In the genomic region with DNA sequence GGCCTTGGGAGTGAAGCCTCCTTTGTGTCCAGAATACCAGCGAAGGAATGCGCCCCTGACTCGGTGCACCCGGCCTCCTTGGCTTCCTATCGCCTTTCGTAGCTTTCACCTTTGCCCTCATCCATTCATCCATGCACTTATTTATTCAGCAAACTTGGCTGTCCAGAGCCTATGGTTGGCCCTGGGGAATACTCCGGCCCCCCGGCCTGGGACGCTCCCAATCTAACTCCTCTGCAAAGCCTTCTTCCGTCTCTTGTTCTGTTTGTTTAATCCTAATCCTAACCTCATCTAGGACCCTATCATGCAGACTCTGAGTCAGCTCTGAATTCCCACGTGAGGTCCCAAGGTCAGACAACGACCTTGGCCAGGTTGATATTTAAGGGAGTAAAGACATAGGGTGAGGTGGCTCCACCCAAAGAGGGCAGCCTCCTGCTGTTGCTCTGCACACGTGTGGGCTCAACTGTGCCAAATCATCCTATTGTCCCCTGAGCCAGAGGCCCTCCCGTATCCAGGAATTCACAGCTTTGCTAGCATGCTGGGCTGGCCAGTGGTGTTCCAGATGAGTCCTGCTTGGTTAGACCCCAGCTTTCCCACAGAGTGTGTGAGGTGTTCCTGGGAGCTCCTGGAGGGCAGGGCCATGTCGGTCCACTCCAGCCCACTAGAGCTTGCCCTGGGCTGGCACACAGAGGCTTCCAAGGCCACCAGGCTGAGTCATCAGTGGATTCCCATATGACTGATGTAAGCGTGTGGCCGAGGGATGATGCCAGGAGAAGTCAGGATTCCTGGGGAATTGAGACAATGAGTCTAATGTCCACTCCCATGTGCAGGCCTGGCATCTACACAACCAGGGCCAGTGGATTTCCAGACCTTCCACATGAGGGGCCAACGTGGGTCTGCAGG, we compare ENCODE assay signal across 16 cellular contexts. TPM values are rescaled to one million over a fixed set of nuclear protein-coding genes. Genes with fewer than 3 reads are reported as not detected.
DNase-seq lines count a peak whose midpoint lies in the region; ATAC-seq and TF ChIP-seq lines count a peak whose summit lies in the region.
"Had no signal": no experiment of that assay in that cellular context is flagged by ENCODE, and none has a peak within 500 bp of the region (broad histone marks: within the 10 kb centered on the region; RNA-seq: fewer than 3 reads in every experiment).

No MANE protein-coding gene starts in this region.

- TF ChIP-seq CTCF in nephron (IDR thresholded peaks at IDR 0.05; ENCODE audit: unreplicated experiment in 3 of 3), result no peak

- ATAC-seq in HG03159 (IDR thresholded peaks at IDR 0.05; ENCODE audit: unreplicated experiment), result no peak
- no peak for ATAC-seq in GM21737 (IDR thresholded peaks at IDR 0.05; ENCODE audit: unreplicated experiment)
- ATAC-seq: left colon; naive thymus-derived CD8-positive, alpha-beta T cell had no signal

- peak overlapping the region; percentile 6 to 89 (median 76) for H3K27ac Mint-ChIP-seq in nephron
- H3K27ac Mint-ChIP-seq: stimulated activated naive CD8-positive, alpha-beta T cell treated with anti-CD3 and anti-CD28 coated beads, Interleukin-15, amount 100 ng/mL, for 72 hours had no signal

- no peak overlapping the region for H3K4me3 Mint-ChIP-seq in nephron
- H3K4me3 Mint-ChIP-seq: central memory CD8-positive, alpha-beta T cell; naive thymus-derived CD8-positive, alpha-beta T cell; stimulated activated naive CD8-positive, alpha-beta T cell treated with anti-CD3 and anti-CD28 coated beads, Interleukin-15, amount 100 ng/mL, for 72 hours had no signal

- DNase-seq in COLO829 (ENCODE audit: low spot score) (peak; percentile 15), HT1080 (ENCODE audit: low read depth) (peak; percentile 49), astrocyte of the hippocampus (ENCODE audit: low read depth, low spot score) (peak; percentile 33), D341Med (ENCODE audit: low spot score) (no peak), substantia nigra (lab: John Stamatoyannopoulos, UW) (no peak)
- DNase-seq: activated naive CD4-positive, alpha-beta T cell treated with anti-CD3 and anti-CD28 coated beads, Interleukin-2, amount 50 U/mL, for 16 hours; left colon; NCI-H1417 treated with DMSO at 0.1 percent for 48 hours; NCI-H526; RPMI8226 had no signal

- no peaks in the 10 kb centered on the region for H3K9me3 Mint-ChIP-seq in nephron
- H3K9me3 Mint-ChIP-seq: central memory CD8-positive, alpha-beta T cell; naive thymus-derived CD8-positive, alpha-beta T cell; stimulated activated naive CD8-positive, alpha-beta T cell treated with anti-CD3 and anti-CD28 coated beads, Interleukin-15, amount 100 ng/mL, for 72 hours had no signal

- peaks cover 30% of the 10 kb centered on the region for H3K4me1 Mint-ChIP-seq in nephron

- no peak overlapping the region for H3K27ac ChIP-seq in substantia nigra (ENCODE audit: low read depth, low read length, poor library complexity, severe bottlenecking)

- H3K36me3 Mint-ChIP-seq in nephron (ENCODE audit: low read depth), result no peaks in the 10 kb centered on the region
- H3K36me3 Mint-ChIP-seq: naive thymus-derived CD8-positive, alpha-beta T cell had no signal

- H3K27me3 Mint-ChIP-seq in nephron (ENCODE audit: low read depth), result peaks cover 3% of the 10 kb centered on the region
- H3K27me3 Mint-ChIP-seq: central memory CD8-positive, alpha-beta T cell; naive thymus-derived CD8-positive, alpha-beta T cell; stimulated activated naive CD8-positive, alpha-beta T cell treated with anti-CD3 and anti-CD28 coated beads, Interleukin-15, amount 100 ng/mL, for 72 hours had no signal

RNA-seq across cellular contexts. Expression of gene CCNE1, which starts 6.5 kb away (rescaled TPM):
- 10.8 and 14.2 TPM in 2 replicates for total RNA-seq in HT1080 (2014; rRNA removed; shearing (Covaris generic))
- 8.1 and 9.1 TPM in 2 replicates for polyA plus RNA-seq in HT1080 (2015; cell fraction: cytosol; rRNA removed)
- 8.0 and 8.7 TPM in 2 replicates for polyA plus RNA-seq in HT1080 (2015; cell fraction: nucleus; rRNA removed)

Comparison
In these comparisons a context has a peak if more than half of its experiments do, and no peak if none do; other contexts are left out.
1. DNase-seq: peak in COLO829 (single experiment), HT1080 (single experiment) and astrocyte of the hippocampus (single experiment); none in D341Med (single experiment) and substantia nigra (0 of 49).